In the genomic region with DNA sequence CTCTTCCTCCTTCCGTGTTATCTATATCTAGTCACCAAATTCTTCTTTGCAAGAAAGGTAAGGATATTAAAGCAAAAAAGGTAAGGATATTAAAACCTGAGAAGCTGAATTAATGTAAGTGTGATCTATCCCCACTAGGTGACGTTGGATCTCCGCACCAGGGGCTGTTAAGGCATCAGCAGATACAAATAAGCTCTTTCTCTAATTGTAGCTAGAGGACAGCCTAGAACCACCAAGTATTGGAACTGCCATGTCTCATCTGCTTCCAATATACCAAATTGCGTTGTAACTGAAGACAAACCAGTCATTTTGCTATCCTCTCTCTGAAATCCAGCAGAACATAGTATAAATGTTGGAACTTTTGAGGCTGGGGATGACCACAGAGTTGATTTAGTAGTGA, we compare ENCODE assay signal across 18 cellular contexts.
A peak's percentile ranks its signal among the peaks of the same experiment; 100 is the strongest.
DNase-seq lines count a peak whose midpoint lies in the region; ATAC-seq and TF ChIP-seq lines count a peak whose summit lies in the region.
"Had no signal": no experiment of that assay in that cellular context is flagged by ENCODE, and none has a peak within 500 bp of the region (broad histone marks: within the 10 kb centered on the region; RNA-seq: fewer than 3 reads in every experiment).

No MANE protein-coding gene starts in this region.

- H3K4me3 Mint-ChIP-seq in chondrocyte (ENCODE audit: unreplicated experiment) = no peak overlapping the region
- no peak overlapping the region for H3K4me3 Mint-ChIP-seq in stimulated activated effector memory CD8-positive, alpha-beta T cell treated with anti-CD3 and anti-CD28 coated beads, Interleukin-12 subunit alpha, Interleukin-12 subunit beta, amount 100 ng/mL, for 72 hours

- no peaks in the 10 kb centered on the region for H3K4me1 Mint-ChIP-seq in chondrocyte (ENCODE audit: low read depth)
- H3K4me1 Mint-ChIP-seq in stimulated activated effector memory CD8-positive, alpha-beta T cell treated with anti-CD3 and anti-CD28 coated beads, Interleukin-12 subunit alpha, Interleukin-12 subunit beta, amount 100 ng/mL, for 72 hours = no peaks in the 10 kb centered on the region

- peaks cover 11% of the 10 kb centered on the region for H3K9me3 Mint-ChIP-seq in chondrocyte (ENCODE audit: low read depth)
- H3K9me3 Mint-ChIP-seq in stimulated activated effector memory CD8-positive, alpha-beta T cell treated with anti-CD3 and anti-CD28 coated beads, Interleukin-12 subunit alpha, Interleukin-12 subunit beta, amount 100 ng/mL, for 72 hours = no peaks in the 10 kb centered on the region

- no peaks in the 10 kb centered on the region for H3K4me1 ChIP-seq in right atrium auricular region
- H3K4me1 ChIP-seq: upper lobe of left lung had no signal

- TF ChIP-seq CTCF in AG09319 (IDR thresholded peaks at IDR 0.05; ENCODE audit: low read depth, low read length) = peak; percentile 20; the same call in 1 of the 2 replicates
- TF ChIP-seq CTCF in chondrocyte (IDR thresholded peaks at IDR 0.05) = peak; percentile 49
- TF ChIP-seq CTCF in right atrium auricular region (IDR thresholded peaks at IDR 0.05) = peak; percentile 18 to 40

- no peaks in the 10 kb centered on the region for H3K27me3 ChIP-seq in right atrium auricular region
- H3K27me3 ChIP-seq: upper lobe of left lung had no signal

- DNase-seq in AG09319 (ENCODE audit: extremely low read depth, low read depth) (no peak), HuH-7 (ENCODE audit: low spot score) (peak; percentile 17), chondrocyte (ENCODE audit: low spot score) (no peak), right atrium auricular region (ENCODE audit: low spot score) (no peak)
- no peak for DNase-seq in stimulated activated effector memory CD8-positive, alpha-beta T cell treated with anti-CD3 and anti-CD28 coated beads, Interleukin-12 subunit alpha, Interleukin-12 subunit beta, amount 100 ng/mL, for 72 hours (ENCODE audit: low spot score in 2 of 2)
- DNase-seq: activated effector memory CD4-positive, alpha-beta T cell treated with anti-CD3 and anti-CD28 coated beads, Interleukin-2, amount 50 U/mL, for 16 hours; anterior cingulate cortex; DMS79 treated with DMSO at 0.1 percent for 48 hours; GOT3; midbrain; NCI-H1092; NCI-H2171; SK-N-SH; stimulated activated CD4-positive, alpha-beta T cell treated with anti-CD3 and anti-CD28 coated beads, Interleukin-4, amount 100 ng/mL, for 4 hours; upper lobe of left lung had no signal

- H3K27ac ChIP-seq in right atrium auricular region = no peak overlapping the region
- H3K27ac ChIP-seq: upper lobe of left lung had no signal

- no peak overlapping the region for H3K4me3 ChIP-seq in right atrium auricular region
- H3K4me3 ChIP-seq: upper lobe of left lung had no signal

- ATAC-seq in stimulated activated effector memory CD8-positive, alpha-beta T cell treated with anti-CD3 and anti-CD28 coated beads, Interleukin-12 subunit alpha, Interleukin-12 subunit beta, amount 100 ng/mL, for 72 hours = no peak
- ATAC-seq in HG02623 (IDR thresholded peaks at IDR 0.05; ENCODE audit: unreplicated experiment) (no peak), HG02852 (IDR thresholded peaks at IDR 0.05; ENCODE audit: unreplicated experiment) (no peak), GM21529 (IDR thresholded peaks at IDR 0.05; ENCODE audit: unreplicated experiment) (no peak)

- H3K9me3 ChIP-seq in right atrium auricular region = peaks cover 0 to 12% of the 10 kb centered on the region in 2 donors
- H3K9me3 ChIP-seq: SK-N-SH, upper lobe of left lung had no signal

- H3K27ac Mint-ChIP-seq in chondrocyte (ENCODE audit: unreplicated experiment) = no peak overlapping the region
- H3K27ac Mint-ChIP-seq in stimulated activated effector memory CD8-positive, alpha-beta T cell treated with anti-CD3 and anti-CD28 coated beads, Interleukin-12 subunit alpha, Interleukin-12 subunit beta, amount 100 ng/mL, for 72 hours = no peak overlapping the region

- no peaks in the 10 kb centered on the region for H3K27me3 Mint-ChIP-seq in chondrocyte (ENCODE audit: low read depth)

- no peaks in the 10 kb centered on the region for H3K36me3 ChIP-seq in right atrium auricular region
- H3K36me3 ChIP-seq: upper lobe of left lung had no signal

- H3K36me3 Mint-ChIP-seq in chondrocyte (ENCODE audit: low read depth) = no peaks in the 10 kb centered on the region
- no peaks in the 10 kb centered on the region for H3K36me3 Mint-ChIP-seq in stimulated activated effector memory CD8-positive, alpha-beta T cell treated with anti-CD3 and anti-CD28 coated beads, Interleukin-12 subunit alpha, Interleukin-12 subunit beta, amount 100 ng/mL, for 72 hours
